ENCODE assay signal across 1 cellular context in genomic region chr2:105337122-105338019, GRCh38.
A peak's percentile ranks its signal among the peaks of the same experiment; 100 is the strongest.
TF ChIP-seq lines count a peak whose summit lies in the region.

Gene C2orf49, plus strand, starts transcription at chr2:105337540. Its CDS starts 48 bp downstream, at chr2:105337588.

TF ChIP-seq in K562, 482 proteins besides CTCF, POLR2A, EP300 and RAD21 (continued from another document and continues in another):
- no peak for TF ChIP-seq HOMEZ (CRISPR knock-in tag; IDR thresholded peaks at IDR 0.05)
- no peak for TF ChIP-seq GABPB2 (CRISPR knock-in tag; conservative IDR thresholded peaks at IDR 0.05)
- no peak for TF ChIP-seq ZNF280A (IDR thresholded peaks at IDR 0.05; ENCODE audit: low read depth, partially characterized antibody)
- TF ChIP-seq GATAD2A (IDR thresholded peaks at IDR 0.05) = no peak
- peak; percentile 85 to 87 for TF ChIP-seq TEAD1 (CRISPR knock-in tag; IDR thresholded peaks at IDR 0.05)
- TF ChIP-seq HINFP (tag; conservative IDR thresholded peaks at IDR 0.05; ENCODE audit: low read depth) = no peak
- no peak for TF ChIP-seq SOX6 (IDR thresholded peaks at IDR 0.05)
- no peak for TF ChIP-seq CBX8 (IDR thresholded peaks at IDR 0.05; ENCODE audit: borderline replicate concordance, extremely low read depth, low read depth, low read length, poor library complexity, severe bottlenecking)
- no peak for TF ChIP-seq YBX1 (IDR thresholded peaks at IDR 0.05)
- TF ChIP-seq ZSCAN29 (IDR thresholded peaks at IDR 0.05) = no peak
- TF ChIP-seq CBX2 (IDR thresholded peaks at IDR 0.05; ENCODE audit: insufficient read depth, low read length, poor library complexity, severe bottlenecking) = no peak
- TF ChIP-seq RERE (CRISPR knock-in tag; IDR thresholded peaks at IDR 0.05; ENCODE audit: borderline replicate concordance) = no peak
- TF ChIP-seq DLX4 (CRISPR knock-in tag; IDR thresholded peaks at IDR 0.05) = no peak
- no peak for TF ChIP-seq ZBTB1 (CRISPR knock-in tag; IDR thresholded peaks at IDR 0.05; ENCODE audit: borderline replicate concordance, low read depth)
- peak; percentile 99 for TF ChIP-seq DIDO1 (tag; IDR thresholded peaks at IDR 0.05; ENCODE audit: low read depth)
- peak; percentile 58 for TF ChIP-seq POLR2B (IDR thresholded peaks at IDR 0.05; ENCODE audit: low read depth, partially characterized antibody)
- TF ChIP-seq RBBP5 (IDR thresholded peaks at IDR 0.05; ENCODE audit: borderline replicate concordance, insufficient read depth, low read length, poor library complexity, severe bottlenecking) = peak; percentile 96
- peak; percentile 19 for TF ChIP-seq KDM5B (IDR thresholded peaks at IDR 0.05; ENCODE audit: insufficient replicate concordance, low read depth, low read length)
- TF ChIP-seq KLF1 (tag; IDR thresholded peaks at IDR 0.05) = no peak
- peak; percentile 67 for TF ChIP-seq CC2D1A (IDR thresholded peaks at IDR 0.05)
- peak; percentile 14; the same call in 1 of the 2 replicates for TF ChIP-seq NFIC (IDR thresholded peaks at IDR 0.05)
- TF ChIP-seq ZNF184 (CRISPR knock-in tag; IDR thresholded peaks at IDR 0.05) = no peak
- no peak for TF ChIP-seq ZNF134 (CRISPR knock-in tag; conservative IDR thresholded peaks at IDR 0.05)
- TF ChIP-seq GABPA (tag; conservative IDR thresholded peaks at IDR 0.05; ENCODE audit: low read depth) = peak; percentile 95
- no peak; the same call in none of the 2 replicates for TF ChIP-seq REST (CRISPR knock-in tag; IDR thresholded peaks at IDR 0.05; ENCODE audit: low read depth)
- no peak for TF ChIP-seq E2F5 (CRISPR knock-in tag; IDR thresholded peaks at IDR 0.05)
- TF ChIP-seq HDAC2 (IDR thresholded peaks at IDR 0.05) = peak; percentile 90
- TF ChIP-seq ZNF584 (CRISPR knock-in tag; IDR thresholded peaks at IDR 0.05; ENCODE audit: low read depth) = no peak
- no peak for TF ChIP-seq KLF16 (IDR thresholded peaks at IDR 0.05)
- no peak for TF ChIP-seq ZNF609 (CRISPR knock-in tag; IDR thresholded peaks at IDR 0.05; ENCODE audit: borderline replicate concordance)
- no peak for TF ChIP-seq CHCHD3 (CRISPR knock-in tag; IDR thresholded peaks at IDR 0.05)
- TF ChIP-seq RNF2 (IDR thresholded peaks at IDR 0.05) = no peak
- TF ChIP-seq FIP1L1 (IDR thresholded peaks at IDR 0.05; ENCODE audit: low read depth, low read length, poor library complexity, severe bottlenecking) = no peak
- peak; percentile 47 for TF ChIP-seq SMAD4 (CRISPR knock-in tag; conservative IDR thresholded peaks at IDR 0.05)
- TF ChIP-seq SNRNP70 (optimal IDR thresholded peaks at IDR 0.05; ENCODE audit: low read depth, low read length) = no peak
- 0 out of 2 replicates have a peak, but pooled peaks have one; percentile 14 for TF ChIP-seq MEF2D (tag; conservative IDR thresholded peaks at IDR 0.05; ENCODE audit: low read depth)
- TF ChIP-seq CHD4 (IDR thresholded peaks at IDR 0.05; ENCODE audit: insufficient read depth, insufficient replicate concordance, low read depth, low read length, poor library complexity, severe bottlenecking) = no peak
- TF ChIP-seq RNF219 (CRISPR knock-in tag; IDR thresholded peaks at IDR 0.05) = no peak
